Comparison of ENCODE assay signal across 21 cellular contexts in genomic region chr4:177271091-177271490, GRCh38. TPM values are rescaled to one million over a fixed set of nuclear protein-coding genes. Genes with fewer than 3 reads are reported as not detected.
"Had no signal": no experiment of that assay in that cellular context is flagged by ENCODE, and none has a peak within 500 bp of the region (broad histone marks: within the 10 kb centered on the region; RNA-seq: fewer than 3 reads in every experiment).

No MANE protein-coding gene starts in this region.

- H3K9me3 ChIP-seq: gastrocnemius medialis, left lung, ovary, right lobe of liver, testis had no signal

- H3K27ac ChIP-seq: epithelial cell of prostate, gastrocnemius medialis, left lung, ovary, right lobe of liver, testis had no signal

- H3K36me3 ChIP-seq: gastrocnemius medialis, left lung, ovary, right lobe of liver had no signal

- ATAC-seq: activated CD8-positive, alpha-beta T cell treated with anti-CD3 and anti-CD28 coated beads for 36 hours; activated T-helper 17 cell treated with anti-CD3 and anti-CD28 coated beads, Interleukin-2, amount 50 U/mL, for 72 hours; gastrocnemius medialis; left lung; naive thymus-derived CD4-positive, alpha-beta T cell; right lobe of liver; stimulated activated memory B cell treated with anti-CD40 and anti-IgM and Interleukin-4, amounts not matched to agents 10 μg/mL and 1 μg/mL and 100 μg/mL, for 72 hours; T-cell had no signal

- H3K4me1 ChIP-seq: gastrocnemius medialis, left lung, right lobe of liver, testis had no signal

- H3K27me3 ChIP-seq: gastrocnemius medialis, left lung, ovary, right lobe of liver, testis had no signal

- DNase-seq: activated B cell treated with CpG ODN at 0.5 μM for 24 hours; activated CD4-positive, alpha-beta T cell treated with anti-CD3 and anti-CD28 coated beads for 4 hours; activated CD8-positive, alpha-beta T cell treated with anti-CD3 and anti-CD28 coated beads for 36 hours; activated naive CD4-positive, alpha-beta T cell; activated naive CD8-positive, alpha-beta T cell treated with anti-CD3 and anti-CD28 coated beads for 36 hours; activated T-cell treated with anti-CD3 and anti-CD28 coated beads, Interleukin-2, amount 50 U/mL, for 1 hour; amygdala; central memory CD4-positive, alpha-beta T cell; endodermal cell; gastrocnemius medialis; head of caudate nucleus; left lung; naive thymus-derived CD4-positive, alpha-beta T cell; ovary; right lobe of liver; stimulated activated CD4-positive, alpha-beta T cell treated with anti-CD3 and anti-CD28 coated beads, Interleukin-4, amount 100 ng/mL, for 4 hours; T-cell; testis had no signal

- H3K4me3 ChIP-seq: gastrocnemius medialis, left lung, ovary, right lobe of liver, testis had no signal

RNA-seq across cellular contexts. Expression of gene NEIL3, which starts 38.6 kb away (rescaled TPM):
- total RNA-seq: gastrocnemius medialis had no signal
